In the genomic region with DNA sequence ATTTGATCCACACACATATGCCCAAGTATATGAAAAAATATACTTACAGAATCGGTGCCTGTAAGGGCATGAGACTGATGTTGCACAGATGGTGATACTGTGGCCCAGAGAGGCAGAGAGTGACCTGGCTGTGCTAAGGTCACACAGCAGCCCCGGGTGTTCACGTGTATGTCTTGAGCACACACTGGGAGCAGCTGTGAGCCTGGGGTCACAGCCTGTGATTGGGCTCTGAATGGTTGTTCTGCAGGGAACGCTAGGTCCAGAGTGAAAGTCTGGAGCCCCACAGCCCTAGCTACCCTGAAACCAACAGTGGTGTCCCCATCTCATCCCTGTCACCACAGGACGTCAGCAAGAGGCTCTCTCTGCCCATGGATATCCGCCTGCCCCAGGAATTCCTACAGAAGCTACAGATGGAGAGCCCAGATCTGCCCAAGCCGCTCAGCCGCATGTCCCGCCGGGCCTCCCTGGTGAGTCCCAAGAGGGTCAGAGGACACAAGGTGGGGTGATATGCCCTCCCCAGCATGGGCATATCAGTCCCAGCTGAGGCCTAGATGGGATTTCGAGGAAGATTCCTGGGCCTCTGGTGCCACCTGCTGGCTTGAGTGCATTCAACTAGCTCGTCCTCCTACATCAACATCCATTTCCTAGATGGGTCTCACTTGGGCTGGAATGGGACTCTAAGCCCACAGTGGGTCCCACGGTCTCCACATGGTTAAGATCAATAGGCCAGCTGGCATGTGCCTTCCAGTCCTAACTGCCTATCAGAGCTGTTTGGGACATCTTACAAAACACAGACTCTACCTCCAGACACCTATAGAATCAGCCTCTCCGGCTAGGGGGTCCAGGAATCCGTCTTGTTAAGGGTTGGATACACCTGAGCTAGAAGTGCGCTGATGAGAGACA, we compare ENCODE assay signal across 8 cellular contexts. TPM values are rescaled to one million over a fixed set of nuclear protein-coding genes. Genes with fewer than 3 reads are reported as not detected.
DNase-seq lines count a peak whose midpoint lies in the region; ATAC-seq and TF ChIP-seq lines count a peak whose summit lies in the region.

No MANE protein-coding gene starts in this region.

- no peaks in the 10 kb centered on the region for H3K9me3 Mint-ChIP-seq in central memory CD8-positive, alpha-beta T cell

- no peaks in the 10 kb centered on the region for H3K4me1 Mint-ChIP-seq in central memory CD8-positive, alpha-beta T cell

- intact Hi-C loops in left colon (cut with DNase I, micrococcal nuclease): loop anchor here in 1 of 2 donors (5.0 kb wide), 1 partner anchor 37 kb away; no protein-coding TSS in a partner anchor

- peak; percentile 83 for TF ChIP-seq CTCF in AG09309 (IDR thresholded peaks at IDR 0.05; ENCODE audit: control insufficient read depth, insufficient read depth, low read depth, low read length, missing control alignments)

- H3K27me3 Mint-ChIP-seq in central memory CD8-positive, alpha-beta T cell: peaks cover 8% of the 10 kb centered on the region

- H3K4me3 Mint-ChIP-seq in central memory CD8-positive, alpha-beta T cell: no peak overlapping the region

- no peak for DNase-seq in AG09309 (ENCODE audit: low read depth)
- DNase-seq in GOT3 (lab: John Stamatoyannopoulos, UW): peak; percentile 21
- DNase-seq in NCI-H345 treated with DMSO at 0.1 percent for 48 hours (lab: John Stamatoyannopoulos, UW; ENCODE audit: unreplicated experiment): peak; percentile 57
- DNase-seq in activated CD4-positive, CD25-positive, alpha-beta regulatory T cell treated with anti-CD3 and anti-CD28 coated beads, Interleukin-2, amount 50 U/mL, for 72 hours: peak; percentile 68
- peak; percentile 58 to 68 for DNase-seq in central memory CD8-positive, alpha-beta T cell (ENCODE audit: low spot score in 2 of 2)
- peak; percentile 64 to 88 for DNase-seq in left colon
- peak; percentile 54 to 72 for DNase-seq in stimulated activated CD4-positive, alpha-beta T cell treated with anti-CD3 and anti-CD28 coated beads, Interleukin-4, amount 100 ng/mL, for 4 hours
- DNase-seq in cortex of kidney (lab: John Stamatoyannopoulos, UW): no peak

- H3K36me3 Mint-ChIP-seq in central memory CD8-positive, alpha-beta T cell (ENCODE audit: insufficient read depth): no peaks in the 10 kb centered on the region

- no peak overlapping the region for H3K4me3 ChIP-seq in AG09309 (ENCODE audit: control insufficient read depth, low read depth, low read length)

- peak; percentile 40 for ATAC-seq in central memory CD8-positive, alpha-beta T cell (replicated peaks; ENCODE audit: extremely low read depth, poor library complexity, severe bottlenecking)
- peak; percentile 61 for ATAC-seq in left colon

- no peak overlapping the region for H3K27ac Mint-ChIP-seq in central memory CD8-positive, alpha-beta T cell (ENCODE audit: low read depth)

RNA-seq across cellular contexts. Expression of a gene that starts 19.7 kb away (rescaled TPM):
- 10 to 100 TPM; 32.6 to 39.2 TPM for total RNA-seq in left colon

Comparison
In these comparisons a context has a peak if more than half of its experiments do, and no peak if none do; other contexts are left out.
1. DNase-seq: peak in GOT3 (single experiment), NCI-H345 treated with DMSO at 0.1 percent for 48 hours (single experiment), activated CD4-positive, CD25-positive, alpha-beta regulatory T cell treated with anti-CD3 and anti-CD28 coated beads, Interleukin-2, amount 50 U/mL, for 72 hours (single experiment), central memory CD8-positive, alpha-beta T cell (2 of 2), left colon (2 of 2) and stimulated activated CD4-positive, alpha-beta T cell treated with anti-CD3 and anti-CD28 coated beads, Interleukin-4, amount 100 ng/mL, for 4 hours (2 of 2); none in AG09309 (single experiment) and cortex of kidney (single experiment).